Comparison of ENCODE assay signal across 8 cellular contexts in the genomic region with DNA sequence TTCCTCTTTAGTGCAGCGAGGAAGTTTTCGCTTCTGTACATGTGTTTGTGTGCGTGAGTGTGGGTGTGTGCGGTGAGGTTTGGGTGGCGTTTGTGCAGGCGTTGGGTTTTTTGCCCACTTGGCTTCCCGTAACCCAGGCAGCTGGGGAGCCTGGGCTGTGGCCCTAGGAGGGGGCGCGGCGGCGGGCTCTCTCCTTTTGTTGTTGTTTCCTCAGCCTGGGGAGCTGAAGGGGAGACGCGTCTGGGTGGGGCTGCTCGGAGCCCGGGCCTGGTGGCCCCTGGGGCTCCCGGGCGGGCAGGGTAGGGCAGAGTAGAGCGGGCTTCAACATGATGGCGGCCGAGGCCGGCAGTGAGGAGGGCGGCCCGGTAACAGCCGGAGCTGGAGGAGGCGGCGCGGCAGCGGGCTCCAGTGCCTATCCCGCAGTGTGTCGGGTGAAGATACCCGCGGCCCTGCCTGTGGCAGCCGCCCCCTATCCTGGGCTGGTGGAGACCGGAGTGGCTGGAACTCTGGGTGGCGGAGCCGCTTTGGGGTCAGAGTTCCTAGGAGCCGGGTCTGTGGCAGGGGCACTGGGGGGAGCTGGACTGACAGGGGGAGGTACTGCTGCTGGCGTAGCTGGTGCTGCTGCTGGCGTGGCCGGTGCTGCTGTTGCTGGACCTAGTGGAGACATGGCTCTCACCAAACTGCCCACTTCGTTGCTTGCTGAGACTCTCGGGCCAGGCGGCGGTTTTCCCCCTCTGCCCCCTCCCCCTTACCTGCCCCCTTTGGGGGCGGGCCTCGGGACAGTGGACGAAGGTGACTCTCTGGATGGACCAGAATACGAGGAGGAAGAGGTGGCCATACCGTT. TPM values are rescaled to one million over a fixed set of nuclear protein-coding genes. Genes with fewer than 3 reads are reported as not detected.
DNase-seq lines count a peak whose midpoint lies in the region; FAIRE-seq and TF ChIP-seq lines count a peak whose summit lies in the region.

No MANE protein-coding gene starts in this region.

- H3K4me1 ChIP-seq in breast epithelium (peaks cover 0 to 3% of the 10 kb centered on the region in 2 donors), skeletal muscle tissue (ENCODE audit: control insufficient read depth in 3 of 3, insufficient read depth in 3 of 3, low read length in 3 of 3) (peaks cover 3 to 19% (median 9%) of the 10 kb centered on the region in 3 donors)

- H3K9me3 ChIP-seq in breast epithelium (no peaks in the 10 kb centered on the region), skeletal muscle tissue (ENCODE audit: control insufficient read depth in 3 of 3, low read length in 3 of 3) (no peaks in the 10 kb centered on the region)

- TF ChIP-seq POLR2A in GM12891 (IDR thresholded peaks at IDR 0.05; ENCODE audit: low read depth, low read length): peak; percentile 86
- TF ChIP-seq POLR2A in breast epithelium (IDR thresholded peaks at IDR 0.05): no peak

- H3K9ac ChIP-seq in skeletal muscle tissue (ENCODE audit: low read depth in 1 of 3, low read length in 3 of 3): peak overlapping the region; percentile 87 to 92 (median 91)

- FAIRE-seq in GM12891 (lab: Jason Lieb, UNC): no peak

- TF ChIP-seq CTCF in VCaP (conservative IDR thresholded peaks at IDR 0.05) (no peak), breast epithelium (IDR thresholded peaks at IDR 0.05) (no peak)

- DNase-seq in GM12891 (ENCODE audit: insufficient read length, low spot score): peak; percentile 55
- DNase-seq in GOT3 (lab: John Stamatoyannopoulos, UW): peak; percentile 54
- DNase-seq in Kasumi-1 (lab: John Stamatoyannopoulos, UW): peak; percentile 35 to 44
- peak; percentile 32 to 61 for DNase-seq in breast epithelium (ENCODE audit: low spot score in 2 of 2)
- DNase-seq in iPS-NIHi11 (ENCODE audit: low spot score): peak; percentile 69
- DNase-seq in NCI-H446 treated with DMSO at 0.1 percent for 48 hours (lab: John Stamatoyannopoulos, UW): no peak

- H3K36me3 ChIP-seq in breast epithelium (no peaks in the 10 kb centered on the region), skeletal muscle tissue (ENCODE audit: control insufficient read depth in 3 of 3, insufficient read depth in 3 of 3, low read length in 3 of 3) (no peaks in the 10 kb centered on the region)

- H3K27ac ChIP-seq in VCaP (peak overlapping the region; percentile 89), breast epithelium (peak overlapping the region; percentile 92 to 93), skeletal muscle tissue (ENCODE audit: low read depth, low read length) (peak overlapping the region; percentile 83)

- H3K27me3 ChIP-seq in breast epithelium (no peaks in the 10 kb centered on the region), skeletal muscle tissue (ENCODE audit: control insufficient read depth in 3 of 3, insufficient read depth in 3 of 3, low read length in 3 of 3) (no peaks in the 10 kb centered on the region)

- intact Hi-C loops in breast epithelium (cut with DNase I; ENCODE audit: low total_unique reads): no loop called here

- H3K4me3 ChIP-seq in breast epithelium (peak overlapping the region; percentile 86 to 96 (median 94)), skeletal muscle tissue (ENCODE audit: low read length in 3 of 3) (peak overlapping the region; percentile 97 to 99 (median 99))

TF ChIP-seq in GM12891, 5 proteins besides CTCF, POLR2A, EP300 and RAD21:
- TF ChIP-seq TAF1 (IDR thresholded peaks at IDR 0.05; ENCODE audit: low read depth, low read length): no peak
- TF ChIP-seq SPI1 (IDR thresholded peaks at IDR 0.05; ENCODE audit: low read depth, low read length): no peak
- TF ChIP-seq POLR2AphosphoS5 (IDR thresholded peaks at IDR 0.05; ENCODE audit: low read depth, low read length): peak; percentile 61; the same call in 1 of the 2 replicates
- peak; percentile 8 for TF ChIP-seq PAX5 (IDR thresholded peaks at IDR 0.05; ENCODE audit: insufficient read depth, low read length, severe bottlenecking)
- TF ChIP-seq POU2F2 (IDR thresholded peaks at IDR 0.05; ENCODE audit: low read depth, low read length): no peak
TF ChIP-seq in GM12891: peak in this region for 2.

RNA-seq across cellular contexts. Expression of gene RASA1, which starts 0.7 kb away (rescaled TPM):
- polyA plus RNA-seq in GM12891 (2012; ENCODE audit: low read depth, missing spikeins): 24.1 TPM
- total RNA-seq in breast epithelium: 10 to 100 TPM; 31.8 to 54.2 (median 41.1) TPM
- total RNA-seq in skeletal muscle tissue: 17.7 TPM
